ENCODE assay signal across 21 cellular contexts in the genomic region with DNA sequence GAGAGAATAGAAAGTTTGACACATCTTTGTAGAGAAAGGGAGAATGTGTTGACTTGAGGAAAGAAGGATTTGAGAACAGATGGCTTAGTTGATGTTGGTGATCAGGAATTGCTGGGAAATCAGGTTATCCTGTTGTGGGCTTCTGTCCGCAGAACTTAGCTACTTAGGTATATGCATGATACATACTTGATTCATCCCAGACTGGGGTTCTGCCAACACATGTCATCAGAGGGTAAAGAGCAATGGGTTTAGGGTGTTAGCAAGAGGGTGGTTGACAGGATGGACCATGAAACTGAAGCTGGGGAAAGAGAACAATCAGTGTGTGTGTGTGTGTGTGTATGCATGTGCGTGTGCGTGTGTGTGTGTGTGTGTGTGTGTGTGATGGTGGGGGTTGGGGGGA.
"Had no signal": no experiment of that assay in that cellular context is flagged by ENCODE, and none has a peak within 500 bp of the region (broad histone marks: within the 10 kb centered on the region; RNA-seq: fewer than 3 reads in every experiment).

No MANE protein-coding gene starts in this region.

- H3K9me3 Mint-ChIP-seq: activated naive CD4-positive, alpha-beta T cell treated with anti-CD3 and anti-CD28 coated beads for 36 hours; activated naive CD8-positive, alpha-beta T cell treated with anti-CD3 and anti-CD28 coated beads, Interleukin-2, amount 10 ng/mL, durations not matched to agents 7 days and 5 days; mesothelial cell of epicardium; naive thymus-derived CD8-positive, alpha-beta T cell had no signal

- FAIRE-seq: endometrium had no signal

- H3K36me3 Mint-ChIP-seq: activated naive CD8-positive, alpha-beta T cell treated with anti-CD3 and anti-CD28 coated beads, Interleukin-2, amount 10 ng/mL, durations not matched to agents 7 days and 5 days; mesothelial cell of epicardium; naive thymus-derived CD8-positive, alpha-beta T cell; neural progenitor cell had no signal

- H3K4me1 ChIP-seq: gastrocnemius medialis, left lung, prostate gland, upper lobe of right lung had no signal

- H3K9me3 ChIP-seq: gastrocnemius medialis, left lung, prostate gland, upper lobe of right lung had no signal

- H3K36me3 ChIP-seq: gastrocnemius medialis, left lung, neural progenitor cell, prostate gland, upper lobe of right lung had no signal

- H3K27ac Mint-ChIP-seq: activated naive CD4-positive, alpha-beta T cell treated with anti-CD3 and anti-CD28 coated beads for 36 hours; activated naive CD8-positive, alpha-beta T cell treated with anti-CD3 and anti-CD28 coated beads, Interleukin-2, amount 10 ng/mL, durations not matched to agents 7 days and 5 days; mesothelial cell of epicardium; naive thymus-derived CD8-positive, alpha-beta T cell; neural progenitor cell; T-helper 17 cell had no signal

- ATAC-seq: gastrocnemius medialis; left lung; naive thymus-derived CD8-positive, alpha-beta T cell; stimulated activated naive CD8-positive, alpha-beta T cell treated with anti-CD3 and anti-CD28 coated beads, Interleukin-15, Interleukin-2, amounts not matched to agents 100 U/mL and 50 U/mL, for 24 hours; T-helper 17 cell; upper lobe of right lung had no signal

- H3K4me3 Mint-ChIP-seq: activated naive CD4-positive, alpha-beta T cell treated with anti-CD3 and anti-CD28 coated beads for 36 hours; activated naive CD8-positive, alpha-beta T cell treated with anti-CD3 and anti-CD28 coated beads, Interleukin-2, amount 10 ng/mL, durations not matched to agents 7 days and 5 days; mesothelial cell of epicardium; naive thymus-derived CD8-positive, alpha-beta T cell; neural progenitor cell; T-helper 17 cell had no signal

- H3K27ac ChIP-seq: gastrocnemius medialis, left lung, neural progenitor cell, prostate gland, upper lobe of right lung had no signal

- H3K4me1 Mint-ChIP-seq: activated naive CD8-positive, alpha-beta T cell treated with anti-CD3 and anti-CD28 coated beads, Interleukin-2, amount 10 ng/mL, durations not matched to agents 7 days and 5 days; mesothelial cell of epicardium; naive thymus-derived CD8-positive, alpha-beta T cell; neural progenitor cell; T-helper 17 cell had no signal

- H3K27me3 ChIP-seq: gastrocnemius medialis, left lung, neural progenitor cell, upper lobe of right lung had no signal

- DNase-seq: activated CD4-positive, alpha-beta T cell treated with anti-CD3 and anti-CD28 coated beads for 4 hours; activated CD4-positive, alpha-beta T cell treated with anti-CD3 and anti-CD28 coated beads, Interleukin-2, amount 50 U/mL, for 48 hours; activated CD4-positive, CD25-positive, alpha-beta regulatory T cell; activated naive CD4-positive, alpha-beta T cell treated with anti-CD3 and anti-CD28 coated beads for 36 hours; activated naive CD8-positive, alpha-beta T cell treated with anti-CD3 and anti-CD28 coated beads, Interleukin-2, amount 10 ng/mL, durations not matched to agents 7 days and 5 days; activated T-cell treated with anti-CD3 and anti-CD28 coated beads, Interleukin-2, amount 50 U/mL, for 48 hours; amygdala; gastrocnemius medialis; hippocampal formation; kidney glomerular epithelial cell; left lung; naive thymus-derived CD8-positive, alpha-beta T cell; stimulated activated CD4-positive, alpha-beta T cell treated with anti-CD3 and anti-CD28 coated beads, Interleukin-4, amount 100 ng/mL, for 4 hours; stimulated activated naive CD8-positive, alpha-beta T cell treated with anti-CD3 and anti-CD28 coated beads, Interleukin-15, Interleukin-2, amounts not matched to agents 100 U/mL and 50 U/mL, for 24 hours; T-helper 17 cell; upper lobe of right lung had no signal

- H3K4me3 ChIP-seq: gastrocnemius medialis, left lung, lung, neural progenitor cell, prostate gland, upper lobe of right lung had no signal
